16 cellular contexts compared by ENCODE assay signal in genomic region chr13:40013554-40013953, GRCh38.
DNase-seq lines count a peak whose midpoint lies in the region; ATAC-seq and TF ChIP-seq lines count a peak whose summit lies in the region.
"Had no signal": no experiment of that assay in that cellular context is flagged by ENCODE, and none has a peak within 500 bp of the region (broad histone marks: within the 10 kb centered on the region; RNA-seq: fewer than 3 reads in every experiment).

No MANE protein-coding gene starts in this region.

- peaks cover 3% of the 10 kb centered on the region for H3K9me3 Mint-ChIP-seq in activated CD8-positive, alpha-beta memory T cell treated with anti-CD3 and anti-CD28 coated beads, Interleukin-2, amount 10 ng/mL, durations not matched to agents 7 days and 5 days (ENCODE audit: low read depth)

- no peaks in the 10 kb centered on the region for H3K36me3 ChIP-seq in OCI-LY1 (ENCODE audit: insufficient read depth, low read length)
- H3K36me3 ChIP-seq in right lobe of liver = no peaks in the 10 kb centered on the region
- H3K36me3 ChIP-seq in heart left ventricle = no peaks in the 10 kb centered on the region
- H3K36me3 ChIP-seq: HAP-1 had no signal

- H3K4me2 ChIP-seq in OCI-LY1 (ENCODE audit: low read length) = no peak overlapping the region

- CTCF ChIA-PET in activated CD8-positive, alpha-beta memory T cell treated with anti-CD3 and anti-CD28 coated beads, Interleukin-2, amount 10 ng/mL, durations not matched to agents 7 days and 5 days (lab: Charles Lee) = no interaction called here

- no peak for DNase-seq in left lobe of liver (ENCODE audit: low spot score)
- no peak for DNase-seq in right lobe of liver
- no peak for DNase-seq in activated CD8-positive, alpha-beta memory T cell treated with anti-CD3 and anti-CD28 coated beads, Interleukin-2, amount 10 ng/mL, durations not matched to agents 7 days and 5 days
- DNase-seq in heart left ventricle = no peak
- no peak for DNase-seq in occipital lobe (lab: John Stamatoyannopoulos, UW)
- DNase-seq: C1 segment of cervical spinal cord; Calu3; CD4-positive, alpha-beta memory T cell; COR-L47; DMS53; DMS79 treated with DMSO at 0.1 percent for 48 hours; GF-D8; GOT3; HFFc6 had no signal

- H3K27me3 Mint-ChIP-seq in activated CD8-positive, alpha-beta memory T cell treated with anti-CD3 and anti-CD28 coated beads, Interleukin-2, amount 10 ng/mL, durations not matched to agents 7 days and 5 days = peaks cover 14% of the 10 kb centered on the region

- H3K27me3 ChIP-seq in OCI-LY1 (ENCODE audit: insufficient read depth, low read length) = no peaks in the 10 kb centered on the region
- H3K27me3 ChIP-seq in right lobe of liver = no peaks in the 10 kb centered on the region
- H3K27me3 ChIP-seq in heart left ventricle = no peaks in the 10 kb centered on the region

- no peaks in the 10 kb centered on the region for H3K9me3 ChIP-seq in OCI-LY1 (ENCODE audit: low read length)
- no peaks in the 10 kb centered on the region for H3K9me3 ChIP-seq in right lobe of liver
- no peaks in the 10 kb centered on the region for H3K9me3 ChIP-seq in heart left ventricle

- H3K27ac ChIP-seq in OCI-LY1 (ENCODE audit: low read depth, low read length, poor library complexity, severe bottlenecking) (no peak overlapping the region), right lobe of liver (no peak overlapping the region), heart left ventricle (no peak overlapping the region)

- H3K4me1 ChIP-seq in OCI-LY1 (ENCODE audit: insufficient read depth, low read length, severe bottlenecking) (no peaks in the 10 kb centered on the region), right lobe of liver (no peaks in the 10 kb centered on the region), heart left ventricle (no peaks in the 10 kb centered on the region)
- H3K4me1 ChIP-seq: HAP-1 had no signal

- intact Hi-C loops in right lobe of liver (cut with DNase I) (no loop called here), heart left ventricle (cut with DNase I) (no loop called here)

- no peak for TF ChIP-seq POLR2A in right lobe of liver (IDR thresholded peaks at IDR 0.05)
- no peak for TF ChIP-seq POLR2A in heart left ventricle (IDR thresholded peaks at IDR 0.05)

- H3K4me1 Mint-ChIP-seq in activated CD8-positive, alpha-beta memory T cell treated with anti-CD3 and anti-CD28 coated beads, Interleukin-2, amount 10 ng/mL, durations not matched to agents 7 days and 5 days = no peaks in the 10 kb centered on the region

- H3K9me2 ChIP-seq in OCI-LY1 (ENCODE audit: low read depth, low read length) = no peaks in the 10 kb centered on the region

- no peak overlapping the region for H3K9ac ChIP-seq in OCI-LY1 (ENCODE audit: low read length)

- H3K79me2 ChIP-seq in OCI-LY1 (ENCODE audit: insufficient read depth, low read length) = no peaks in the 10 kb centered on the region

- no peak overlapping the region for H3K4me3 ChIP-seq in OCI-LY1 (ENCODE audit: low read depth, low read length, poor library complexity, severe bottlenecking)
- no peak overlapping the region for H3K4me3 ChIP-seq in right lobe of liver
- no peak overlapping the region for H3K4me3 ChIP-seq in heart left ventricle
- H3K4me3 ChIP-seq: HAP-1 had no signal

- no peaks in the 10 kb centered on the region for H3F3A ChIP-seq in OCI-LY1 (ENCODE audit: insufficient read depth, low read length)

- ATAC-seq in left lobe of liver (peak; percentile 70), right lobe of liver (peak; percentile 65 to 83 (median 72)), heart left ventricle (no peak)
- no peak for ATAC-seq in activated CD8-positive, alpha-beta memory T cell treated with anti-CD3 and anti-CD28 coated beads, Interleukin-2, amount 10 ng/mL, durations not matched to agents 7 days and 5 days

- no peaks in the 10 kb centered on the region for H4K20me1 ChIP-seq in OCI-LY1 (ENCODE audit: insufficient read depth, low read length)

- H3K27ac Mint-ChIP-seq in activated CD8-positive, alpha-beta memory T cell treated with anti-CD3 and anti-CD28 coated beads, Interleukin-2, amount 10 ng/mL, durations not matched to agents 7 days and 5 days = no peak overlapping the region
- H3K27ac Mint-ChIP-seq: CD4-positive, alpha-beta memory T cell; HFFc6 had no signal

- no peaks in the 10 kb centered on the region for H3K36me3 Mint-ChIP-seq in activated CD8-positive, alpha-beta memory T cell treated with anti-CD3 and anti-CD28 coated beads, Interleukin-2, amount 10 ng/mL, durations not matched to agents 7 days and 5 days
- H3K36me3 Mint-ChIP-seq: CD4-positive, alpha-beta memory T cell had no signal

- H2AFZ ChIP-seq in OCI-LY1 (ENCODE audit: low read length) = 0 out of 2 replicates have a peak overlapping the region, but pooled peaks have one; percentile 42

- no peak overlapping the region for H3K4me3 Mint-ChIP-seq in activated CD8-positive, alpha-beta memory T cell treated with anti-CD3 and anti-CD28 coated beads, Interleukin-2, amount 10 ng/mL, durations not matched to agents 7 days and 5 days
- H3K4me3 Mint-ChIP-seq: CD4-positive, alpha-beta memory T cell; HFFc6 had no signal

- WGBS in right lobe of liver (ENCODE audit: insufficient coverage, low coverage, low lambda C conversion rate, missing lambda C conversion rate) = 64% methylated on average over 2 of the region's 2 CpGs
- 79 to 88% (median 86%) methylated on average over 2 of the region's 2 CpGs for WGBS in heart left ventricle, 4 donors

- no peak for TF ChIP-seq CTCF in OCI-LY1 (IDR thresholded peaks at IDR 0.05; ENCODE audit: low read length)
- no peak for TF ChIP-seq CTCF in right lobe of liver (IDR thresholded peaks at IDR 0.05)
- no peak for TF ChIP-seq CTCF in heart left ventricle (IDR thresholded peaks at IDR 0.05)

Comparison
In these comparisons a context has a peak if more than half of its experiments do, and no peak if none do; other contexts are left out.
1. ATAC-seq: peak in left lobe of liver (single experiment) and right lobe of liver (4 of 4); none in activated CD8-positive, alpha-beta memory T cell treated with anti-CD3 and anti-CD28 coated beads, Interleukin-2, amount 10 ng/mL, durations not matched to agents 7 days and 5 days (single experiment) and heart left ventricle (0 of 4).